Comparison of ENCODE assay signal across 1 cellular context in the genomic region with DNA sequence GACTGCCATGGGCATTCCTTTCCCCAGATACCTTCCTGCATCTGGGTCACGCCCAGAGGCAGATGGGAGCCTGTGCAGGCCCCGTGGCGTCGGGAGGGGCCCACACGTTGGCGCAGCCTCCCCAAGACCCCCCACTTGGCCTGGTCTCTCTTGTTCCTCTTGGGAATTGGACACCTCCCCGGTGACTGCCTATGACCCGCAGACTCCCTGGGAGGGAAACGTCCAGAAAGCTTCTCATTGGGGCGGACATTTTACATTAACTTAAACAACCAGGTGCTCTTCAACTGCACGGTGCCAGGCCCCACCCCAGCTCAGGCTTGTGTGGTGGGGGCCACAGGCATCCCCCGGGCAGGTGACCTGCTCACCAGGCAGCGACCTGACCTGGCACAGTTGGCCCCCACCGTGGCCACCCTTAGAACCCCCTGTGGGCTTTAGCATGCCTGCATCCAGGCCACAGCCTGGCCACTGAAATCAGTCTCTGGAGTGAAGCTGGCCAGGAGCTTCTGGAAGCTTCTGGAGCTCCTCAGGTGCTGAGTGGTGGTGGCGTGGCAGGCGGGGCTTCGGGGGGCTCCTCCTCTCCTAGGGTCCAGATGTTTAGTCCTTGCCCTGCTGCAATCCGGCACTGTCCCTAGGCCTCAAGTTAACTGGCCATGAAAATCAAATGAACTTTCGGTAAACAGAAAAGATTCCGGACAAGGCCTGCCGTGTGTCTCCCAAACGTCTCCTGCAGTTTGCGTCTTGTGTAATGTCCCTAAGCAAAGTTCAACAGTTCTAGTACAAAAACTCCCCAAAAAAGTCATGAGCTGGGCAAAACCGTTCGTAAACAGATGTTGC.
A peak's percentile ranks its signal among the peaks of the same experiment; 100 is the strongest.
TF ChIP-seq lines count a peak whose summit lies in the region.

No MANE protein-coding gene starts in this region.

TF ChIP-seq in HepG2, 621 proteins besides CTCF, POLR2A, EP300 and RAD21 (continued from another document and continues in another):
- TF ChIP-seq ZBED4 (CRISPR knock-in tag; IDR thresholded peaks at IDR 0.05; ENCODE audit: borderline replicate concordance) = no peak
- TF ChIP-seq HNRNPLL (IDR thresholded peaks at IDR 0.05; ENCODE audit: low read depth, low read length, poor library complexity, severe bottlenecking) = no peak
- TF ChIP-seq SAFB2 (CRISPR knock-in tag; IDR thresholded peaks at IDR 0.05; ENCODE audit: borderline replicate concordance, low read depth) = no peak; the same call in 1 of the 2 replicates
- peak; percentile 81 for TF ChIP-seq HDAC2 (CRISPR knock-in tag; IDR thresholded peaks at IDR 0.05)
- no peak for TF ChIP-seq ZBTB39 (CRISPR knock-in tag; IDR thresholded peaks at IDR 0.05)
- TF ChIP-seq, protein P1, sequence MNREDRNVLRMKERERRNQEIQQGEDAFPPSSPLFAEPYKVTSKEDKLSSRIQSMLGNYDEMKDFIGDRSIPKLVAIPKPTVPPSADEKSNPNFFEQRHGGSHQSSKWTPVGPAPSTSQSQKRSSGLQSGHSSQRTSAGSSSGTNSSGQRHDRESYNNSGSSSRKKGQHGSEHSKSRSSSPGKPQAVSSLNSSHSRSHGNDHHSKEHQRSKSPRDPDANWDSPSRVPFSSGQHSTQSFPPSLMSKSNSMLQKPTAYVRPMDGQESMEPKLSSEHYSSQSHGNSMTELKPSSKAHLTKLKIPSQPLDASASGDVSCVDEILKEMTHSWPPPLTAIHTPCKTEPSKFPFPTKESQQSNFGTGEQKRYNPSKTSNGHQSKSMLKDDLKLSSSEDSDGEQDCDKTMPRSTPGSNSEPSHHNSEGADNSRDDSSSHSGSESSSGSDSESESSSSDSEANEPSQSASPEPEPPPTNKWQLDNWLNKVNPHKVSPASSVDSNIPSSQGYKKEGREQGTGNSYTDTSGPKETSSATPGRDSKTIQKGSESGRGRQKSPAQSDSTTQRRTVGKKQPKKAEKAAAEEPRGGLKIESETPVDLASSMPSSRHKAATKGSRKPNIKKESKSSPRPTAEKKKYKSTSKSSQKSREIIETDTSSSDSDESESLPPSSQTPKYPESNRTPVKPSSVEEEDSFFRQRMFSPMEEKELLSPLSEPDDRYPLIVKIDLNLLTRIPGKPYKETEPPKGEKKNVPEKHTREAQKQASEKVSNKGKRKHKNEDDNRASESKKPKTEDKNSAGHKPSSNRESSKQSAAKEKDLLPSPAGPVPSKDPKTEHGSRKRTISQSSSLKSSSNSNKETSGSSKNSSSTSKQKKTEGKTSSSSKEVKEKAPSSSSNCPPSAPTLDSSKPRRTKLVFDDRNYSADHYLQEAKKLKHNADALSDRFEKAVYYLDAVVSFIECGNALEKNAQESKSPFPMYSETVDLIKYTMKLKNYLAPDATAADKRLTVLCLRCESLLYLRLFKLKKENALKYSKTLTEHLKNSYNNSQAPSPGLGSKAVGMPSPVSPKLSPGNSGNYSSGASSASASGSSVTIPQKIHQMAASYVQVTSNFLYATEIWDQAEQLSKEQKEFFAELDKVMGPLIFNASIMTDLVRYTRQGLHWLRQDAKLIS (CRISPR knock-in tag; IDR thresholded peaks at IDR 0.05) = no peak
- no peak; the same call in 1 of the 2 replicates for TF ChIP-seq PREB (CRISPR knock-in tag; IDR thresholded peaks at IDR 0.05)
- no peak for TF ChIP-seq ZNF780A (CRISPR knock-in tag; IDR thresholded peaks at IDR 0.05)
- no peak for TF ChIP-seq ZNF326 (CRISPR knock-in tag; IDR thresholded peaks at IDR 0.05; ENCODE audit: borderline replicate concordance)
- TF ChIP-seq ATF7 (IDR thresholded peaks at IDR 0.05) = no peak
- no peak for TF ChIP-seq ATF7 (CRISPR knock-in tag; IDR thresholded peaks at IDR 0.05)
- TF ChIP-seq PRPF4 (IDR thresholded peaks at IDR 0.05; ENCODE audit: low read depth, low read length, poor library complexity, severe bottlenecking) = no peak
- no peak for TF ChIP-seq CBFB (CRISPR knock-in tag; IDR thresholded peaks at IDR 0.05)
- no peak for TF ChIP-seq NRL (CRISPR knock-in tag; IDR thresholded peaks at IDR 0.05; ENCODE audit: borderline replicate concordance)
- TF ChIP-seq SIN3B (IDR thresholded peaks at IDR 0.05; ENCODE audit: low read length) = no peak
- no peak for TF ChIP-seq MAZ (IDR thresholded peaks at IDR 0.05; ENCODE audit: borderline replicate concordance, low read depth, low read length)
- peak; percentile 70 for TF ChIP-seq MAZ (CRISPR knock-in tag; IDR thresholded peaks at IDR 0.05; ENCODE audit: low read depth)
- TF ChIP-seq REXO4 (CRISPR knock-in tag; IDR thresholded peaks at IDR 0.05; ENCODE audit: borderline replicate concordance) = no peak
- TF ChIP-seq CREB3 (CRISPR knock-in tag; IDR thresholded peaks at IDR 0.05) = 0 out of 2 replicates have a peak, but pooled peaks have one; percentile 57
- TF ChIP-seq EED (CRISPR knock-in tag; IDR thresholded peaks at IDR 0.05) = 0 out of 2 replicates have a peak, but pooled peaks have one; percentile 33
- TF ChIP-seq ZBTB10 (CRISPR knock-in tag; IDR thresholded peaks at IDR 0.05; ENCODE audit: borderline replicate concordance) = peak; percentile 80; the same call in 1 of the 2 replicates
- TF ChIP-seq ZNF737 (CRISPR knock-in tag; IDR thresholded peaks at IDR 0.05; ENCODE audit: borderline replicate concordance) = no peak
- no peak for TF ChIP-seq ZNF121 (CRISPR knock-in tag; IDR thresholded peaks at IDR 0.05)
- TF ChIP-seq ZNF414 (CRISPR knock-in tag; IDR thresholded peaks at IDR 0.05) = no peak
- peak; percentile 97 for TF ChIP-seq ZBTB42 (CRISPR knock-in tag; IDR thresholded peaks at IDR 0.05)
- TF ChIP-seq KMT2B (CRISPR knock-in tag; IDR thresholded peaks at IDR 0.05) = no peak
- peak; percentile 79 for TF ChIP-seq BCL6 (CRISPR knock-in tag; IDR thresholded peaks at IDR 0.05)
- no peak for TF ChIP-seq MTF2 (CRISPR knock-in tag; IDR thresholded peaks at IDR 0.05; ENCODE audit: borderline replicate concordance)
- TF ChIP-seq, protein P2, sequence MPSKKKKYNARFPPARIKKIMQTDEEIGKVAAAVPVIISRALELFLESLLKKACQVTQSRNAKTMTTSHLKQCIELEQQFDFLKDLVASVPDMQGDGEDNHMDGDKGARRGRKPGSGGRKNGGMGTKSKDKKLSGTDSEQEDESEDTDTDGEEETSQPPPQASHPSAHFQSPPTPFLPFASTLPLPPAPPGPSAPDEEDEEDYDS (CRISPR knock-in tag; IDR thresholded peaks at IDR 0.05) = peak; percentile 47; the same call in 1 of the 2 replicates
- TF ChIP-seq ZNF282 (IDR thresholded peaks at IDR 0.05; ENCODE audit: partially characterized antibody) = no peak
- TF ChIP-seq HES4 (CRISPR knock-in tag; IDR thresholded peaks at IDR 0.05; ENCODE audit: borderline replicate concordance) = no peak
- TF ChIP-seq ELF1 (CRISPR knock-in tag; IDR thresholded peaks at IDR 0.05) = no peak; the same call in 1 of the 2 replicates
- TF ChIP-seq, protein P3, sequence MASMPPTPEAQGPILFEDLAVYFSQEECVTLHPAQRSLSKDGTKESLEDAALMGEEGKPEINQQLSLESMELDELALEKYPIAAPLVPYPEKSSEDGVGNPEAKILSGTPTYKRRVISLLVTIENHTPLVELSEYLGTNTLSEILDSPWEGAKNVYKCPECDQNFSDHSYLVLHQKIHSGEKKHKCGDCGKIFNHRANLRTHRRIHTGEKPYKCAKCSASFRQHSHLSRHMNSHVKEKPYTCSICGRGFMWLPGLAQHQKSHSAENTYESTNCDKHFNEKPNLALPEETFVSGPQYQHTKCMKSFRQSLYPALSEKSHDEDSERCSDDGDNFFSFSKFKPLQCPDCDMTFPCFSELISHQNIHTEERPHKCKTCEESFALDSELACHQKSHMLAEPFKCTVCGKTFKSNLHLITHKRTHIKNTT (CRISPR knock-in tag; IDR thresholded peaks at IDR 0.05) = no peak
- no peak for TF ChIP-seq ZNF615 (CRISPR knock-in tag; IDR thresholded peaks at IDR 0.05; ENCODE audit: borderline replicate concordance)
- no peak for TF ChIP-seq NR1H2 (CRISPR knock-in tag; IDR thresholded peaks at IDR 0.05; ENCODE audit: borderline replicate concordance, low read depth)
- TF ChIP-seq SP4 (CRISPR knock-in tag; IDR thresholded peaks at IDR 0.05) = peak; percentile 69; the same call in 1 of the 2 replicates
